Comparison of ENCODE assay signal across 1 cellular context in the genomic region with DNA sequence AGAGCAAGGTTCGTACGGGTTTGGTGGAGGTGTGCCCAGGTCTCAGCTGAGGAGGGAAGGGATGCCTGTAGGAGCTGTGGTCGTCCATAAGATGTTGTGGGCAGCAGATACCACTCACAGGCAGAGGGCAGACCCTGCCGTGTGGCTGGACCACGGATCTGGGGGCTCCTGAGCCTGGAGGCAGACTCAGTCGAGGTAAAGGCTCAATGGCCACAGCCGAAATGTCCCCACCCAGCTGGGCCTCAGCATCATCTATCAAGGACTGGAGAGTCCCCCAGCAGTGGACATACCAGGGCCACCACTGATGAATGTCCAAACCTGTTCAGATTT.
TF ChIP-seq lines count a peak whose summit lies in the region.

No MANE protein-coding gene starts in this region.

TF ChIP-seq in WTC11, 78 proteins besides CTCF, POLR2A, EP300 and RAD21 (continued from another document):
- TF ChIP-seq, protein P1, sequence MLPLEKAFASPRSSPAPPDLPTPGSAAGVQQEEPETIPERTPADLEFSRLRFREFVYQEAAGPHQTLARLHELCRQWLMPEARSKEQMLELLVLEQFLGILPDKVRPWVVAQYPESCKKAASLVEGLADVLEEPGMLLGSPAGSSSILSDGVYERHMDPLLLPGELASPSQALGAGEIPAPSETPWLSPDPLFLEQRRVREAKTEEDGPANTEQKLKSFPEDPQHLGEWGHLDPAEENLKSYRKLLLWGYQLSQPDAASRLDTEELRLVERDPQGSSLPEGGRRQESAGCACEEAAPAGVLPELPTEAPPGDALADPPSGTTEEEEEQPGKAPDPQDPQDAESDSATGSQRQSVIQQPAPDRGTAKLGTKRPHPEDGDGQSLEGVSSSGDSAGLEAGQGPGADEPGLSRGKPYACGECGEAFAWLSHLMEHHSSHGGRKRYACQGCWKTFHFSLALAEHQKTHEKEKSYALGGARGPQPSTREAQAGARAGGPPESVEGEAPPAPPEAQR (CRISPR knock-in tag; IDR thresholded peaks at IDR 0.05), result no peak
- TF ChIP-seq MXD4 (CRISPR knock-in tag; IDR thresholded peaks at IDR 0.05; ENCODE audit: borderline replicate concordance) (no peak), GABPB1 (CRISPR knock-in tag; IDR thresholded peaks at IDR 0.05) (no peak)
